ENCODE assay signal across 19 cellular contexts in genomic region chr3:49769926-49770325, GRCh38. TPM values are rescaled to one million over a fixed set of nuclear protein-coding genes. Genes with fewer than 3 reads are reported as not detected.
A peak's percentile ranks its signal among the peaks of the same experiment; 100 is the strongest.
DNase-seq lines count a peak whose midpoint lies in the region; ATAC-seq and TF ChIP-seq lines count a peak whose summit lies in the region.
"Had no signal": no experiment of that assay in that cellular context is flagged by ENCODE, and none has a peak within 500 bp of the region (broad histone marks: within the 10 kb centered on the region; RNA-seq: fewer than 3 reads in every experiment).

No MANE protein-coding gene starts in this region.

- H3K9me3 Mint-ChIP-seq in activated T-cell treated with anti-CD3 and anti-CD28 coated beads, Interleukin-2, amount 50 U/mL, for 24 hours: no peaks in the 10 kb centered on the region
- no peaks in the 10 kb centered on the region for H3K9me3 Mint-ChIP-seq in CD4-positive, CD25-positive, alpha-beta regulatory T cell
- no peaks in the 10 kb centered on the region for H3K9me3 Mint-ChIP-seq in activated CD8-positive, alpha-beta T cell treated with anti-CD3 and anti-CD28 coated beads for 36 hours
- peaks cover 1% of the 10 kb centered on the region for H3K9me3 Mint-ChIP-seq in mesothelial cell of epicardium

- no peaks in the 10 kb centered on the region for H3K27me3 ChIP-seq in CD4-positive, CD25-positive, alpha-beta regulatory T cell (ENCODE audit: control insufficient read depth, insufficient read depth, low read length)
- no peaks in the 10 kb centered on the region for H3K27me3 ChIP-seq in stomach

- peaks cover 38% of the 10 kb centered on the region for H3K36me3 Mint-ChIP-seq in activated T-cell treated with anti-CD3 and anti-CD28 coated beads, Interleukin-2, amount 50 U/mL, for 24 hours (ENCODE audit: low read depth)
- peaks cover 16% of the 10 kb centered on the region for H3K36me3 Mint-ChIP-seq in CD4-positive, CD25-positive, alpha-beta regulatory T cell
- H3K36me3 Mint-ChIP-seq in activated CD8-positive, alpha-beta T cell treated with anti-CD3 and anti-CD28 coated beads for 36 hours (ENCODE audit: low read depth): peaks cover 8% of the 10 kb centered on the region
- H3K36me3 Mint-ChIP-seq in mesothelial cell of epicardium: peaks cover 8% of the 10 kb centered on the region

- intact Hi-C loops in activated CD8-positive, alpha-beta T cell treated with anti-CD3 and anti-CD28 coated beads for 36 hours (cut with micrococcal nuclease): no loop called here
- intact Hi-C loops in stomach (cut with DNase I; ENCODE audit: low total_unique reads): no loop called here

- no peaks in the 10 kb centered on the region for H3K9me3 ChIP-seq in CD4-positive, CD25-positive, alpha-beta regulatory T cell (ENCODE audit: control insufficient read depth in 2 of 2, low read length in 2 of 2)
- no peaks in the 10 kb centered on the region for H3K9me3 ChIP-seq in stomach

- H3K27ac Mint-ChIP-seq in activated T-cell treated with anti-CD3 and anti-CD28 coated beads, Interleukin-2, amount 50 U/mL, for 24 hours: peak overlapping the region; percentile 9
- H3K27ac Mint-ChIP-seq in CD4-positive, CD25-positive, alpha-beta regulatory T cell: peak overlapping the region in 2 of 3 donors; percentile 39 to 56
- peak overlapping the region; percentile 36 for H3K27ac Mint-ChIP-seq in activated CD8-positive, alpha-beta T cell treated with anti-CD3 and anti-CD28 coated beads for 36 hours
- H3K27ac Mint-ChIP-seq in mesothelial cell of epicardium: peak overlapping the region; percentile 53

- no peak for ATAC-seq in CD4-positive, CD25-positive, alpha-beta regulatory T cell (ENCODE audit: low read depth in 2 of 2)
- ATAC-seq in activated CD8-positive, alpha-beta T cell treated with anti-CD3 and anti-CD28 coated beads for 36 hours: no peak
- ATAC-seq in GM21717 (IDR thresholded peaks at IDR 0.05; ENCODE audit: unreplicated experiment): no peak
- ATAC-seq: HCT116 had no signal

- TF ChIP-seq EP300 in stomach (IDR thresholded peaks at IDR 0.05): no peak

- peaks cover 5% of the 10 kb centered on the region for H3K4me1 ChIP-seq in CD4-positive, CD25-positive, alpha-beta regulatory T cell (ENCODE audit: control insufficient read depth, insufficient read depth, low read length, poor library complexity, severe bottlenecking)
- H3K4me1 ChIP-seq in stomach: peaks cover 0 to 52% (median 11%) of the 10 kb centered on the region in 4 donors

- no peaks in the 10 kb centered on the region for H3K27me3 Mint-ChIP-seq in activated T-cell treated with anti-CD3 and anti-CD28 coated beads, Interleukin-2, amount 50 U/mL, for 24 hours
- no peaks in the 10 kb centered on the region for H3K27me3 Mint-ChIP-seq in CD4-positive, CD25-positive, alpha-beta regulatory T cell
- no peaks in the 10 kb centered on the region for H3K27me3 Mint-ChIP-seq in activated CD8-positive, alpha-beta T cell treated with anti-CD3 and anti-CD28 coated beads for 36 hours
- H3K27me3 Mint-ChIP-seq in mesothelial cell of epicardium (ENCODE audit: low read depth): no peaks in the 10 kb centered on the region

- peaks cover 47% of the 10 kb centered on the region for H3K4me1 Mint-ChIP-seq in activated T-cell treated with anti-CD3 and anti-CD28 coated beads, Interleukin-2, amount 50 U/mL, for 24 hours (ENCODE audit: low read depth)
- H3K4me1 Mint-ChIP-seq in CD4-positive, CD25-positive, alpha-beta regulatory T cell: peaks cover 20 to 51% (median 30%) of the 10 kb centered on the region in 4 donors
- peaks cover 40% of the 10 kb centered on the region for H3K4me1 Mint-ChIP-seq in activated CD8-positive, alpha-beta T cell treated with anti-CD3 and anti-CD28 coated beads for 36 hours (ENCODE audit: low read depth)
- no peaks in the 10 kb centered on the region for H3K4me1 Mint-ChIP-seq in mesothelial cell of epicardium

- POLR2A ChIA-PET in activated CD8-positive, alpha-beta T cell treated with anti-CD3 and anti-CD28 coated beads for 36 hours (lab: Charles Lee): no interaction called here

- no peak for TF ChIP-seq CTCF in activated CD8-positive, alpha-beta T cell treated with anti-CD3 and anti-CD28 coated beads for 36 hours (IDR thresholded peaks at IDR 0.05)
- TF ChIP-seq CTCF in mesothelial cell of epicardium (IDR thresholded peaks at IDR 0.05; ENCODE audit: unreplicated experiment) (no peak), stomach (IDR thresholded peaks at IDR 0.05) (no peak)

- no peak overlapping the region for H3K27ac ChIP-seq in CD4-positive, CD25-positive, alpha-beta regulatory T cell (ENCODE audit: insufficient read depth, low read length, poor library complexity, severe bottlenecking)
- no peak overlapping the region for H3K27ac ChIP-seq in stomach

- CTCF ChIA-PET in activated CD8-positive, alpha-beta T cell treated with anti-CD3 and anti-CD28 coated beads for 36 hours (lab: Charles Lee): interaction anchor here (0.7 to 1.7 kb wide), 4 partner anchors 33 to 599 kb away, joined by 3 to 8 read pairs (median 5); partner anchors contain the start of genes INKA1 and KLHDC8B

- peaks cover 18% of the 10 kb centered on the region for H3K36me3 ChIP-seq in CD4-positive, CD25-positive, alpha-beta regulatory T cell (ENCODE audit: control insufficient read depth, insufficient read depth, low read length)
- peaks cover 0 to 19% (median 17%) of the 10 kb centered on the region in 4 donors for H3K36me3 ChIP-seq in stomach

- DNase-seq in activated T-cell treated with anti-CD3 and anti-CD28 coated beads, Interleukin-2, amount 50 U/mL, for 24 hours: no peak
- DNase-seq in activated T-cell treated with anti-CD3 and anti-CD28 coated beads, Interleukin-2, amount 50 U/mL, for 48 hours: no peak
- no peak for DNase-seq in CD4-positive, CD25-positive, alpha-beta regulatory T cell
- DNase-seq in activated CD8-positive, alpha-beta T cell treated with anti-CD3 and anti-CD28 coated beads for 36 hours: no peak
- no peak for DNase-seq in mesothelial cell of epicardium (ENCODE audit: low spot score in 2 of 2, unreplicated experiment in 2 of 2)
- DNase-seq in stomach: no peak
- DNase-seq in NCI-H2227 treated with DMSO at 0.1 percent for 48 hours (lab: John Stamatoyannopoulos, UW): no peak
- DNase-seq: GOT3; NCI-H1105; NCI-H2081; NCI-H2171 treated with DMSO at 0.1 percent for 48 hours; NCI-H446 treated with DMSO at 0.1 percent for 48 hours; NCI-H69; NK-92 treated with Interleukin-12 subunit alpha and Interleukin-12 subunit beta, amount 100 ng/mL, for 24 hours; Right ventricle myocardium superior had no signal

- no peak overlapping the region for H3K4me3 ChIP-seq in CD4-positive, CD25-positive, alpha-beta regulatory T cell (ENCODE audit: low read depth, low read length)
- no peak overlapping the region for H3K4me3 ChIP-seq in stomach

- TF ChIP-seq POLR2A in stomach (IDR thresholded peaks at IDR 0.05): no peak

- no peak overlapping the region for H3K4me3 Mint-ChIP-seq in activated T-cell treated with anti-CD3 and anti-CD28 coated beads, Interleukin-2, amount 50 U/mL, for 24 hours
- H3K4me3 Mint-ChIP-seq in CD4-positive, CD25-positive, alpha-beta regulatory T cell: peak overlapping the region in 1 of 4 donors; percentile 9
- no peak overlapping the region for H3K4me3 Mint-ChIP-seq in activated CD8-positive, alpha-beta T cell treated with anti-CD3 and anti-CD28 coated beads for 36 hours
- no peak overlapping the region for H3K4me3 Mint-ChIP-seq in mesothelial cell of epicardium

RNA-seq across cellular contexts. Expression of gene IP6K1, which starts 16.4 kb away (rescaled TPM):
- total RNA-seq in CD4-positive, CD25-positive, alpha-beta regulatory T cell: 61.5 TPM
- polyA plus RNA-seq in CD4-positive, CD25-positive, alpha-beta regulatory T cell: 10 to 100 TPM; 31.6 to 39.6 (median 32.2) TPM
- total RNA-seq in activated CD8-positive, alpha-beta T cell treated with anti-CD3 and anti-CD28 coated beads for 36 hours: 10 to 100 TPM; 23.5 to 24.2 TPM
- total RNA-seq in mesothelial cell of epicardium (41.7 to 46.4 TPM (median 46.4 TPM) in 3 replicates), stomach (10 to 100 TPM; 16.8 to 68.3 (median 36.4) TPM)
- 10 to 100 TPM in 2 of 3 donors, 1 to 10 TPM in 1; 7.7 to 16.1 (median 11.5) TPM for polyA plus RNA-seq in stomach

RNA-seq across cellular contexts. Expression of gene CDHR4, which starts 29.7 kb away (rescaled TPM):
- total RNA-seq in CD4-positive, CD25-positive, alpha-beta regulatory T cell: 0.32 TPM
- not detected for polyA plus RNA-seq in CD4-positive, CD25-positive, alpha-beta regulatory T cell
- total RNA-seq in activated CD8-positive, alpha-beta T cell treated with anti-CD3 and anti-CD28 coated beads for 36 hours: not detected
- total RNA-seq in mesothelial cell of epicardium: 0.27 to 0.42 TPM in 2 of 3 replicates, not detected in the other
- total RNA-seq in stomach: under 1 TPM in 2 of 5 donors, not detected in 3; under 0.01 to 0.73 TPM
- under 1 TPM in 1 of 3 donors, not detected in 2; 0.18 TPM for polyA plus RNA-seq in stomach
- total RNA-seq: LHCN-M2, Right ventricle myocardium superior had no signal
- polyA plus RNA-seq: BJ had no signal

RNA-seq across cellular contexts. Expression of gene INKA1, which starts 33.1 kb away (rescaled TPM):
- total RNA-seq in CD4-positive, CD25-positive, alpha-beta regulatory T cell: 1.2 TPM
- 1 to 10 TPM in 1 of 4 donors, under 1 TPM in 3; 0.62 to 1.0 (median 0.82) TPM for polyA plus RNA-seq in CD4-positive, CD25-positive, alpha-beta regulatory T cell
- total RNA-seq in activated CD8-positive, alpha-beta T cell treated with anti-CD3 and anti-CD28 coated beads for 36 hours: 1 to 10 TPM; 1.8 to 2.8 TPM
- total RNA-seq in mesothelial cell of epicardium (7.7 to 9.4 TPM (median 8.4 TPM) in 3 replicates), stomach (1 to 10 TPM in 3 of 5 donors, not detected in 2; 1.8 to 3.3 (median 2.3) TPM)
- polyA plus RNA-seq in stomach: 10 to 100 TPM in 1 of 3 donors, 1 to 10 TPM in 2; 4.4 to 15.0 (median 5.5) TPM

RNA-seq across cellular contexts. Expression of gene UBA7, which starts 43.8 kb away (rescaled TPM):
- total RNA-seq in CD4-positive, CD25-positive, alpha-beta regulatory T cell: 201 TPM
- polyA plus RNA-seq in CD4-positive, CD25-positive, alpha-beta regulatory T cell: 10 to 100 TPM; 30.6 to 41.8 (median 37.4) TPM
- 10 to 100 TPM; 69.9 to 72.3 TPM for total RNA-seq in activated CD8-positive, alpha-beta T cell treated with anti-CD3 and anti-CD28 coated beads for 36 hours
- total RNA-seq in mesothelial cell of epicardium (133 to 144 TPM (median 139 TPM) in 3 replicates), stomach (100 to 1,000 TPM in 1 of 5 donors, 10 to 100 TPM in 4; 36.2 to 250 (median 76.3) TPM)
- polyA plus RNA-seq in stomach: 10 to 100 TPM; 27.2 to 56.2 (median 30.2) TPM

RNA-seq across cellular contexts. Expression of gene GMPPB, which starts 46.2 kb away (rescaled TPM):
- 32.1 TPM for total RNA-seq in CD4-positive, CD25-positive, alpha-beta regulatory T cell
- polyA plus RNA-seq in CD4-positive, CD25-positive, alpha-beta regulatory T cell: 10 to 100 TPM; 14.7 to 29.7 (median 16.9) TPM
- 10 to 100 TPM; 34.7 to 35.2 TPM for total RNA-seq in activated CD8-positive, alpha-beta T cell treated with anti-CD3 and anti-CD28 coated beads for 36 hours
- total RNA-seq in mesothelial cell of epicardium (32.3 to 33.9 TPM (median 32.7 TPM) in 3 replicates), stomach (10 to 100 TPM; 26.3 to 81.7 (median 39.3) TPM)
- 10 to 100 TPM; 14.4 to 33.6 (median 27.3) TPM for polyA plus RNA-seq in stomach
